Comparison of ENCODE assay signal across 31 cellular contexts in the genomic region with DNA sequence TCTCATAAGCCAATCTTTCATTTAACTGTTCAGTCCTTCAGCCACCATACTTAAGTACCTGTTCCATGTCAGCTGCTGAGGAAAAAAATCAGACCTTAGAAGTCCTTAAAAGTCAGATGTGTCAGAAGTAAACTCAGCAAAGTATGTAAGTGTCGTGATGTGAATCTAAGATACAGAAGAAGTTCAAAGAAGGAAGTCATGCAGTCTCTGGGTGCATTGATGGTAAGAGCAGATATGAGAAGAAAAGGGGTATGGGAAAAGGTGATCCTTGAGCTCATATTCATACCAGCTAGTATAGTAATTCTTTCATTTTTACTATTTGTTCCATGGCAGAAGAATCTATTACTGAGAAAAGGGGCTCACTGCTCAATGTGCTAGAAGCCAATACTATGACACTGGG.
"Had no signal": no experiment of that assay in that cellular context is flagged by ENCODE, and none has a peak within 500 bp of the region (broad histone marks: within the 10 kb centered on the region; RNA-seq: fewer than 3 reads in every experiment).

No MANE protein-coding gene starts in this region.

- H3K36me3 Mint-ChIP-seq: activated naive CD4-positive, alpha-beta T cell treated with anti-CD3 and anti-CD28 coated beads, Interleukin-2, amount 10 ng/mL, durations not matched to agents 7 days and 5 days; activated naive CD8-positive, alpha-beta T cell treated with anti-CD3 and anti-CD28 coated beads, Interleukin-2, amount 10 ng/mL, durations not matched to agents 7 days and 5 days had no signal

- H2AFZ ChIP-seq: hepatocyte had no signal

- H3K27ac ChIP-seq: brain microvascular endothelial cell, esophagus muscularis mucosa, gastroesophageal sphincter, heart right ventricle, hepatocyte, WERI-Rb-1 had no signal

- H3K27me3 ChIP-seq: brain microvascular endothelial cell, esophagus muscularis mucosa, gastroesophageal sphincter, heart right ventricle, hepatocyte had no signal

- H3K4me3 ChIP-seq: esophagus muscularis mucosa, gastroesophageal sphincter, heart right ventricle, hepatocyte had no signal

- H3K27me3 Mint-ChIP-seq: activated CD4-positive, alpha-beta memory T cell treated with anti-CD3 and anti-CD28 coated beads, Interleukin-2, amount 10 ng/mL, durations not matched to agents 7 days and 5 days; activated CD4-positive, alpha-beta T cell treated with anti-CD3 and anti-CD28 coated beads, Interleukin-2, amount 10 ng/mL, durations not matched to agents 24 days and 14 days; activated naive CD4-positive, alpha-beta T cell treated with anti-CD3 and anti-CD28 coated beads, Interleukin-2, amount 10 ng/mL, durations not matched to agents 7 days and 5 days; central memory CD8-positive, alpha-beta T cell; effector memory CD8-positive, alpha-beta T cell; T-helper 17 cell had no signal

- H3K27ac Mint-ChIP-seq: activated B cell treated with CpG ODN at 0.5 μM for 24 hours; activated CD4-positive, alpha-beta memory T cell treated with anti-CD3 and anti-CD28 coated beads, Interleukin-2, amount 10 ng/mL, durations not matched to agents 7 days and 5 days; activated CD4-positive, alpha-beta T cell treated with anti-CD3 and anti-CD28 coated beads, Interleukin-2, amount 10 ng/mL, durations not matched to agents 24 days and 14 days; activated naive CD4-positive, alpha-beta T cell treated with anti-CD3 and anti-CD28 coated beads, Interleukin-2, amount 10 ng/mL, durations not matched to agents 7 days and 5 days; activated naive CD8-positive, alpha-beta T cell treated with anti-CD3 and anti-CD28 coated beads, Interleukin-2, amount 10 ng/mL, durations not matched to agents 7 days and 5 days; activated T-helper 1 cell treated with anti-CD3 and anti-CD28 coated beads, Interleukin-12 subunit alpha, Interleukin-12 subunit beta, Interleukin-2, Interleukin-4 antibody, amounts not matched to agents 30 ng/mL and 10 ng/mL and 1 ng/mL, durations not matched to agents 14 hours and 24 hours and 36 hours; activated T-helper 2 cell treated with anti-CD3 and anti-CD28 coated beads, Interferon-gamma antibody, Interleukin-2, Interleukin-4, amounts not matched to agents 10 μg/mL and 5 μg/mL and 100 μg/mL, durations not matched to agents 14 hours and 24 hours and 36 hours; effector memory CD8-positive, alpha-beta T cell; T-helper 17 cell; T-helper 2 cell treated with Interferon-gamma antibody and Interleukin-4, amounts not matched to agents 5 μg/mL and 100 μg/mL, for 36 hours had no signal

- H3K36me3 ChIP-seq: brain microvascular endothelial cell, esophagus muscularis mucosa, gastroesophageal sphincter, heart right ventricle, WERI-Rb-1 had no signal

- H3K9me3 Mint-ChIP-seq: activated B cell treated with CpG ODN at 0.5 μM for 24 hours; activated CD4-positive, alpha-beta memory T cell treated with anti-CD3 and anti-CD28 coated beads, Interleukin-2, amount 10 ng/mL, durations not matched to agents 7 days and 5 days; activated CD4-positive, alpha-beta T cell treated with anti-CD3 and anti-CD28 coated beads, Interleukin-2, amount 10 ng/mL, durations not matched to agents 24 days and 14 days; activated naive CD4-positive, alpha-beta T cell treated with anti-CD3 and anti-CD28 coated beads, Interleukin-2, amount 10 ng/mL, durations not matched to agents 7 days and 5 days; activated T-cell treated with anti-CD3 and anti-CD28 coated beads, Interleukin-2, amount 50 U/mL, for 4 hours; activated T-helper 1 cell treated with anti-CD3 and anti-CD28 coated beads, Interleukin-12 subunit alpha, Interleukin-12 subunit beta, Interleukin-2, Interleukin-4 antibody, amounts not matched to agents 30 ng/mL and 10 ng/mL and 1 ng/mL, durations not matched to agents 14 hours and 24 hours and 36 hours; activated T-helper 2 cell treated with anti-CD3 and anti-CD28 coated beads, Interferon-gamma antibody, Interleukin-2, Interleukin-4, amounts not matched to agents 10 μg/mL and 5 μg/mL and 100 μg/mL, durations not matched to agents 14 hours and 24 hours and 36 hours; central memory CD8-positive, alpha-beta T cell; effector memory CD8-positive, alpha-beta T cell; T-helper 2 cell treated with Interferon-gamma antibody and Interleukin-4, amounts not matched to agents 5 μg/mL and 100 μg/mL, for 36 hours had no signal

- H3K79me2 ChIP-seq: hepatocyte had no signal

- H3K9me3 ChIP-seq: esophagus muscularis mucosa, gastroesophageal sphincter, heart right ventricle had no signal

- H3K4me2 ChIP-seq: hepatocyte had no signal

- H3K4me1 ChIP-seq: heart right ventricle had no signal

- H3K4me1 Mint-ChIP-seq: activated B cell treated with CpG ODN at 0.5 μM for 24 hours; activated naive CD4-positive, alpha-beta T cell treated with anti-CD3 and anti-CD28 coated beads, Interleukin-2, amount 10 ng/mL, durations not matched to agents 7 days and 5 days; activated naive CD8-positive, alpha-beta T cell treated with anti-CD3 and anti-CD28 coated beads, Interleukin-2, amount 10 ng/mL, durations not matched to agents 7 days and 5 days; central memory CD8-positive, alpha-beta T cell had no signal

- ATAC-seq: activated CD4-positive, CD25-positive, alpha-beta regulatory T cell treated with anti-CD3 and anti-CD28 coated beads, Interleukin-2, amount 50 U/mL, for 24 hours; effector memory CD8-positive, alpha-beta T cell; gastroesophageal sphincter; heart right ventricle; T-helper 17 cell had no signal

- H3K4me3 Mint-ChIP-seq: activated B cell treated with CpG ODN at 0.5 μM for 24 hours; activated CD4-positive, alpha-beta memory T cell treated with anti-CD3 and anti-CD28 coated beads, Interleukin-2, amount 10 ng/mL, durations not matched to agents 7 days and 5 days; activated CD4-positive, alpha-beta T cell treated with anti-CD3 and anti-CD28 coated beads, Interleukin-2, amount 10 ng/mL, durations not matched to agents 24 days and 14 days; activated naive CD4-positive, alpha-beta T cell treated with anti-CD3 and anti-CD28 coated beads, Interleukin-2, amount 10 ng/mL, durations not matched to agents 7 days and 5 days; activated naive CD8-positive, alpha-beta T cell treated with anti-CD3 and anti-CD28 coated beads, Interleukin-2, amount 10 ng/mL, durations not matched to agents 7 days and 5 days; activated T-cell treated with anti-CD3 and anti-CD28 coated beads, Interleukin-2, amount 50 U/mL, for 4 hours; activated T-helper 1 cell treated with anti-CD3 and anti-CD28 coated beads, Interleukin-12 subunit alpha, Interleukin-12 subunit beta, Interleukin-2, Interleukin-4 antibody, amounts not matched to agents 30 ng/mL and 10 ng/mL and 1 ng/mL, durations not matched to agents 14 hours and 24 hours and 36 hours; central memory CD8-positive, alpha-beta T cell; effector memory CD8-positive, alpha-beta T cell; T-helper 17 cell; T-helper 2 cell treated with Interferon-gamma antibody and Interleukin-4, amounts not matched to agents 5 μg/mL and 100 μg/mL, for 36 hours had no signal

- DNase-seq: activated B cell treated with CpG ODN at 0.5 μM for 24 hours; activated CD4-positive, alpha-beta memory T cell treated with anti-CD3 and anti-CD28 coated beads, Interleukin-2, amount 10 ng/mL, durations not matched to agents 7 days and 5 days; activated CD4-positive, alpha-beta T cell treated with anti-CD3 and anti-CD28 coated beads, Interleukin-2, amount 10 ng/mL, durations not matched to agents 24 days and 14 days; activated CD8-positive, alpha-beta memory T cell treated with anti-CD3 and anti-CD28 coated beads, Interleukin-2, amount 50 U/mL, for 48 hours; activated effector memory CD4-positive, alpha-beta T cell treated with anti-CD3 and anti-CD28 coated beads, Interleukin-2, amount 50 U/mL, for 16 hours; activated naive CD4-positive, alpha-beta T cell treated with anti-CD3 and anti-CD28 coated beads, Interleukin-2, amount 10 ng/mL, durations not matched to agents 7 days and 5 days; activated naive CD8-positive, alpha-beta T cell treated with anti-CD3 and anti-CD28 coated beads, Interleukin-2, amount 10 ng/mL, durations not matched to agents 7 days and 5 days; activated T-cell treated with anti-CD3 and anti-CD28 coated beads for 4 hours; activated T-cell treated with anti-CD3 and anti-CD28 coated beads, Interleukin-2, amount 50 U/mL, for 4 hours; amniotic stem cell; anterior cingulate cortex; brain microvascular endothelial cell; cortex of kidney; dermis blood vessel endothelial cell; effector CD4-positive, alpha-beta T cell; effector memory CD8-positive, alpha-beta T cell; erythroblast; foreskin melanocyte; heart right ventricle; T-helper 1 cell; T-helper 17 cell; T1000; WERI-Rb-1 had no signal
